1 cellular context compared by ENCODE assay signal in genomic region chr9:13728121-13728520, GRCh38.
TF ChIP-seq lines count a peak whose summit lies in the region.

No MANE protein-coding gene starts in this region.

TF ChIP-seq in endothelial cell of umbilical vein, 7 proteins besides CTCF, POLR2A, EP300 and RAD21:
- TF ChIP-seq POLR2AphosphoS5 (IDR thresholded peaks at IDR 0.05; ENCODE audit: insufficient read depth, low read depth, low read length) (no peak), MYC (IDR thresholded peaks at IDR 0.05; ENCODE audit: low read depth, low read length) (no peak), GATA2 (IDR thresholded peaks at IDR 0.05; ENCODE audit: insufficient read depth, insufficient read length, low read depth, low read length) (no peak), JUN (IDR thresholded peaks at IDR 0.05; ENCODE audit: borderline replicate concordance, insufficient read depth, insufficient read length, low read depth) (no peak), EZH2 (IDR thresholded peaks at IDR 0.05; ENCODE audit: borderline replicate concordance, low read depth, low read length, severe bottlenecking) (no peak), FOS (IDR thresholded peaks at IDR 0.05; ENCODE audit: borderline replicate concordance, insufficient read depth, low read length) (no peak), MAX (IDR thresholded peaks at IDR 0.05; ENCODE audit: insufficient read depth, insufficient read length) (no peak)
TF ChIP-seq in endothelial cell of umbilical vein: peak in this region for 0.
